In genomic region chr4:177490769-177491168, GRCh38 we compare ENCODE assay signal across 28 cellular contexts.
"Had no signal": no experiment of that assay in that cellular context is flagged by ENCODE, and none has a peak within 500 bp of the region (broad histone marks: within the 10 kb centered on the region; RNA-seq: fewer than 3 reads in every experiment).

No MANE protein-coding gene starts in this region.

- H3K27me3 ChIP-seq: colonic mucosa, dorsolateral prefrontal cortex, esophagus muscularis mucosa, esophagus squamous epithelium, foreskin keratinocyte, gastrocnemius medialis, gastroesophageal sphincter, heart left ventricle, heart right ventricle had no signal

- DNase-seq: colonic mucosa; cortex of kidney; dermis blood vessel endothelial cell; dorsolateral prefrontal cortex; effector CD4-positive, alpha-beta T cell; effector CD8-positive, alpha-beta T cell; effector memory CD4-positive, alpha-beta T cell; effector memory CD8-positive, alpha-beta T cell; endodermal cell; erythroblast; esophagus squamous epithelium; foreskin fibroblast; foreskin keratinocyte; foreskin melanocyte; gastrocnemius medialis; glutamatergic neuron; head of caudate nucleus; heart left ventricle; heart right ventricle had no signal

- H3K4me1 ChIP-seq: colonic mucosa, esophagus muscularis mucosa, esophagus squamous epithelium, gastrocnemius medialis, gastroesophageal sphincter, heart left ventricle, heart right ventricle had no signal

- FAIRE-seq: colon, endometrium, endothelial cell of umbilical vein, frontal cortex had no signal

- H3K27ac ChIP-seq: colonic mucosa, coronary artery, dorsolateral prefrontal cortex, epithelial cell of prostate, esophagus muscularis mucosa, esophagus squamous epithelium, foreskin keratinocyte, gastrocnemius medialis, gastroesophageal sphincter, heart left ventricle, heart right ventricle had no signal

- H3K9me3 ChIP-seq: colonic mucosa, esophagus muscularis mucosa, esophagus squamous epithelium, gastrocnemius medialis, gastroesophageal sphincter, heart left ventricle, heart right ventricle had no signal

- ATAC-seq: effector memory CD8-positive, alpha-beta T cell; esophagus mucosa; foreskin keratinocyte; gastrocnemius medialis; gastroesophageal sphincter; heart left ventricle; heart right ventricle had no signal

- H3K4me3 ChIP-seq: colonic mucosa, coronary artery, dorsolateral prefrontal cortex, esophagus muscularis mucosa, esophagus squamous epithelium, gastrocnemius medialis, gastroesophageal sphincter, heart left ventricle, heart right ventricle had no signal

- H3K36me3 ChIP-seq: colonic mucosa, esophagus muscularis mucosa, esophagus squamous epithelium, gastrocnemius medialis, gastroesophageal sphincter, heart left ventricle, heart right ventricle had no signal
